In the genomic region with DNA sequence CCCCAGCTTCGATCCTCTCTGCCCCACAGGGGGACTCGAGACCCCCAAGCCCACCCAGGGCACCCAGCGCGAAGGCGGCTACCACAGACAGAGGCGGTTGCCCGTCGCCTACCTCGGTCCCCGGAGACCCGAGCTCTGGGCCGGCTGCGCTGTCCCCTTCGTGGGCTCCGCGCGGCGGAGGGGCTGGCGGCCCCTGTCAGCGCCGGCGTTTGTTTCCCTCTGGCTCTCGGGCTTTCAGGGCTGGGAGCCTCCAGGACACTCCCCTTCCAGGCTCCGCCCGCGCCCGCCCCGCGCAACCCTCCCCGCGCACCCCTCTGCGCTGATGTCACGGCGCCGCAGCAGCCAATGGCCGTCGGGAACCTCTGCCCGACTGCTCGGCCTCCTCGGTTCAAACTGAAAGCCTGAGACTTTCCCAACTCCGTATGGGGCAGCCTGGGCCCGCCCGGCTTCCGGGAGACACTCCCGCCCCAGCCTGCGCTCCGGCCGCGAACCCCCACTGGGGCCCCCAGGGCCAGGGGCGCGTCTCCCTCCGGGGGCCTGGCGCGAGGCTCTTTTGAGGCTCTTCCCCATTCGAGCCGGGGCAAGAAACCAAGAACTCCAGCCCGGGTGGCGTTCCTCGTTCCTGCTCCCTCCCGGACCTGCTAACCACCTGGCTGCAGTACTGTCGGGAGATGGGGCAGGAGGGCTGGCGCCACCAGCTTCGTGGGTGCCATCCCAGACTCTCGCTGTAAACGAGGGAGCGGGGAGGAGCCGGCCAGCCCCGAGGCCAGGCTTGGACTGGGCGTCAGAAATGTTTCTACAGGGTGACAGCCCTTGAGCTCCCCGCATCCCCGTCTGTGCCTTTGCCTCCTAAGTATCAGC, we compare ENCODE assay signal across 8 cellular contexts. TPM values are rescaled to one million over a fixed set of nuclear protein-coding genes. Genes with fewer than 3 reads are reported as not detected.
DNase-seq lines count a peak whose midpoint lies in the region; ATAC-seq, FAIRE-seq and TF ChIP-seq lines count a peak whose summit lies in the region.

TSS of gene CDC42EP4 (minus strand) at position 221 of the 861 bp plus-strand sequence. CDS start 25,501 bp downstream, outside the sequence.

- peaks cover 16 to 35% of the 10 kb centered on the region in 2 donors for H3K4me1 ChIP-seq in ascending aorta
- H3K4me1 ChIP-seq in right atrium auricular region = peaks cover 0 to 44% of the 10 kb centered on the region in 2 donors
- peaks cover 10% of the 10 kb centered on the region for H3K4me1 ChIP-seq in psoas muscle

- H3K9me3 ChIP-seq in ascending aorta (no peaks in the 10 kb centered on the region), right atrium auricular region (no peaks in the 10 kb centered on the region), psoas muscle (no peaks in the 10 kb centered on the region)

- peak; percentile 89 for ATAC-seq in HG02678 (IDR thresholded peaks at IDR 0.05; ENCODE audit: unreplicated experiment)
- ATAC-seq in psoas muscle = peak; percentile 91 to 95 (median 94)

- H3K9me3 Mint-ChIP-seq in T-helper 2 cell treated with Interferon-gamma antibody and Interleukin-4, amounts not matched to agents 5 μg/mL and 100 μg/mL, for 36 hours = no peaks in the 10 kb centered on the region

- H3K4me3 ChIP-seq in ascending aorta (peak within 1 kb of the TSS; percentile 94 to 100), right atrium auricular region (peak within 1 kb of the TSS; percentile 91 to 94), psoas muscle (peak within 1 kb of the TSS; percentile 85)

- intact Hi-C loops in ascending aorta (cut with DNase I) (loop anchor here (1.0 to 10.0 kb wide), 7 partner anchors 20 to 217 kb away; partner anchors contain the start of genes COG1 and SLC39A11), psoas muscle (cut with DNase I) (loop anchor here (2.0 to 5.0 kb wide), 3 partner anchors 45 to 55 kb away; no protein-coding TSS in a partner anchor)

- H3K27me3 Mint-ChIP-seq in T-helper 2 cell treated with Interferon-gamma antibody and Interleukin-4, amounts not matched to agents 5 μg/mL and 100 μg/mL, for 36 hours (ENCODE audit: low read depth) = peaks cover 5% of the 10 kb centered on the region

- H3K27ac ChIP-seq in ascending aorta (peak within 1 kb of the TSS; percentile 99), right atrium auricular region (peak within 1 kb of the TSS; percentile 98 to 99), psoas muscle (peak within 1 kb of the TSS; percentile 87)

- TF ChIP-seq CTCF in ascending aorta (IDR thresholded peaks at IDR 0.05) (no peak), right atrium auricular region (IDR thresholded peaks at IDR 0.05) (no peak), psoas muscle (IDR thresholded peaks at IDR 0.05) (no peak)

- H3K27me3 ChIP-seq in ascending aorta (no peaks in the 10 kb centered on the region), right atrium auricular region (no peaks in the 10 kb centered on the region), psoas muscle (ENCODE audit: insufficient read depth in 3 of 3, low read length in 2 of 3) (no peaks in the 10 kb centered on the region)

- H3K36me3 ChIP-seq in ascending aorta (no peaks in the 10 kb centered on the region), right atrium auricular region (no peaks in the 10 kb centered on the region), psoas muscle (ENCODE audit: insufficient read depth in 1 of 2, low read depth in 1 of 2) (no peaks in the 10 kb centered on the region)

- H3K4me1 Mint-ChIP-seq in T-helper 2 cell treated with Interferon-gamma antibody and Interleukin-4, amounts not matched to agents 5 μg/mL and 100 μg/mL, for 36 hours (ENCODE audit: low read depth) = peaks cover 12% of the 10 kb centered on the region

- 1 to 2% (median 1%) methylated on average over 62 to 71 of the region's 71 CpGs for WGBS in psoas muscle, 3 donors

- H3K36me3 Mint-ChIP-seq in T-helper 2 cell treated with Interferon-gamma antibody and Interleukin-4, amounts not matched to agents 5 μg/mL and 100 μg/mL, for 36 hours (ENCODE audit: low read depth) = no peaks in the 10 kb centered on the region

- peak; percentile 82 for DNase-seq in GM12892 (ENCODE audit: insufficient read length)
- DNase-seq in NCI-H1436 (lab: John Stamatoyannopoulos, UW) = peak; percentile 91
- peak; percentile 89 for DNase-seq in T-helper 2 cell treated with Interferon-gamma antibody and Interleukin-4, amounts not matched to agents 5 μg/mL and 100 μg/mL, for 36 hours (ENCODE audit: low spot score)
- peak; percentile 83 to 98 for DNase-seq in ascending aorta (ENCODE audit: low spot score in 2 of 2)
- DNase-seq in right atrium auricular region (ENCODE audit: low spot score) = peak; percentile 97
- DNase-seq in psoas muscle = peak; percentile 96 to 97
- peak; percentile 98 for DNase-seq in ureter (ENCODE audit: low spot score)

- no peak within 1 kb of the TSS for H3K27ac Mint-ChIP-seq in T-helper 2 cell treated with Interferon-gamma antibody and Interleukin-4, amounts not matched to agents 5 μg/mL and 100 μg/mL, for 36 hours

- peak; percentile 40; the same call in 1 of the 2 replicates for TF ChIP-seq POLR2A in GM12892 (IDR thresholded peaks at IDR 0.05; ENCODE audit: low read depth, low read length)

- peak; percentile 68 for FAIRE-seq in GM12892 (lab: Jason Lieb, UNC)

- peak within 1 kb of the TSS; percentile 87 for H3K4me3 Mint-ChIP-seq in T-helper 2 cell treated with Interferon-gamma antibody and Interleukin-4, amounts not matched to agents 5 μg/mL and 100 μg/mL, for 36 hours

RNA-seq across cellular contexts. Expression of gene CDC42EP4, which starts in this region (rescaled TPM):
- 1.9 TPM for polyA plus RNA-seq in GM12892 (2012; ENCODE audit: missing spikeins)
- total RNA-seq in ascending aorta (104 TPM), right atrium auricular region (10 to 100 TPM; 35.4 to 56.0 TPM), psoas muscle (10 to 100 TPM; 13.7 to 24.4 (median 18.1) TPM), ureter (70.8 TPM)
- 10 to 100 TPM; 10.7 to 24.1 (median 21.7) TPM for polyA plus RNA-seq in psoas muscle

Comparison
In these comparisons a context has a peak if more than half of its experiments do, and no peak if none do; other contexts are left out.
1. Peak in every context shown above with its lines: DNase-seq, ATAC-seq, H3K4me3 ChIP-seq and H3K27ac ChIP-seq.